ENCODE assay signal across 12 cellular contexts in the genomic region with DNA sequence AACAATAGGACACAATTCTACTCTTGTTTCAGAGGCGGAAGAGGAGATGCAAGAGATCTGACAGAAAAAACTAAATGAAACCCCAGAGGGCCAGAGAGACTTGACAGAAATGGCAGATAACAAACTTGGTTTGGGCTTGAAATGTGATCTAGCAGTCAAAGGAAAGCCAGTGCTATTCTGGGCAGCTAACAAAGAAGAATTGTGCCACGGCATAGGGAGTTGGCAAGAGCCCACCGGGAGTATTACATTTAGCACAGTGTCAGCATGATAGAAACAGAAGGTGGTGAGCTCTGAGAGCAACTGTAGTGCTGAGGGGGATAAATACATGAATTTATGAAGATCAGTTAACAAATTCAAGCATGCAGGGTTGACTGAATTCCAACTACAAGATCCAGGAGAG.
A peak's percentile ranks its signal among the peaks of the same experiment; 100 is the strongest.
DNase-seq lines count a peak whose midpoint lies in the region; TF ChIP-seq lines count a peak whose summit lies in the region.
"Had no signal": no experiment of that assay in that cellular context is flagged by ENCODE, and none has a peak within 500 bp of the region (broad histone marks: within the 10 kb centered on the region; RNA-seq: fewer than 3 reads in every experiment).

No MANE protein-coding gene starts in this region.

- no peak for TF ChIP-seq POLR2A in Peyer's patch (IDR thresholded peaks at IDR 0.05)

- no peaks in the 10 kb centered on the region for H3K27me3 ChIP-seq in skeletal muscle tissue (ENCODE audit: control insufficient read depth in 3 of 3, insufficient read depth in 3 of 3, low read length in 3 of 3)
- H3K27me3 ChIP-seq in Peyer's patch = no peaks in the 10 kb centered on the region

- peak overlapping the region in 2 of 3 donors; percentile 23 to 36 for H3K4me3 ChIP-seq in skeletal muscle tissue (ENCODE audit: low read length in 3 of 3)
- H3K4me3 ChIP-seq in Peyer's patch = no peak overlapping the region
- H3K4me3 ChIP-seq: mucosa of descending colon had no signal

- no peak for TF ChIP-seq CTCF in Peyer's patch (IDR thresholded peaks at IDR 0.05)

- H3K36me3 ChIP-seq in skeletal muscle tissue (ENCODE audit: control insufficient read depth in 3 of 3, insufficient read depth in 3 of 3, low read length in 3 of 3) (no peaks in the 10 kb centered on the region), Peyer's patch (no peaks in the 10 kb centered on the region)

- H3K9me3 ChIP-seq in skeletal muscle tissue (ENCODE audit: control insufficient read depth in 3 of 3, low read length in 3 of 3) = no peaks in the 10 kb centered on the region
- no peaks in the 10 kb centered on the region for H3K9me3 ChIP-seq in Peyer's patch
- H3K9me3 ChIP-seq: mucosa of descending colon had no signal

- H3K27ac ChIP-seq in skeletal muscle tissue (ENCODE audit: low read depth, low read length) (peak overlapping the region; percentile 85), Peyer's patch (no peak overlapping the region)

- DNase-seq in NCI-H446 (lab: John Stamatoyannopoulos, UW) (peak; percentile 4 to 60), cerebellum (ENCODE audit: low spot score) (peak; percentile 72), hippocampal formation (lab: John Stamatoyannopoulos, UW) (peak; percentile 32 to 83), NCI-H345 treated with DMSO at 0.1 percent for 48 hours (lab: John Stamatoyannopoulos, UW; ENCODE audit: unreplicated experiment) (no peak), retina (no peak), Peyer's patch (no peak)
- DNase-seq: activated T-cell treated with anti-CD3 and anti-CD28 coated beads, Interleukin-2, amount 50 U/mL, for 24 hours; CD8-positive, alpha-beta memory T cell; mucosa of descending colon; NCI-H2081 treated with DMSO at 0.1 percent for 48 hours; OCI-M1 had no signal

- peak overlapping the region in 2 of 3 donors; percentile 50 to 65 for H3K9ac ChIP-seq in skeletal muscle tissue (ENCODE audit: low read depth in 1 of 3, low read length in 3 of 3)

- H3K4me1 ChIP-seq in skeletal muscle tissue (ENCODE audit: control insufficient read depth in 3 of 3, insufficient read depth in 3 of 3, low read length in 3 of 3) = peaks cover 17 to 31% (median 20%) of the 10 kb centered on the region in 3 donors
- H3K4me1 ChIP-seq in Peyer's patch = no peaks in the 10 kb centered on the region

Comparison
In these comparisons a context has a peak if more than half of its experiments do, and no peak if none do; other contexts are left out.
1. DNase-seq: peak in NCI-H446 (2 of 2), cerebellum (single experiment) and hippocampal formation (2 of 2); none in NCI-H345 treated with DMSO at 0.1 percent for 48 hours (single experiment), retina (single experiment) and Peyer's patch (0 of 3).
2. H3K4me3 ChIP-seq: peak in skeletal muscle tissue (2 of 3); none in Peyer's patch (0 of 4).